ENCODE assay signal across 23 cellular contexts in the genomic region with DNA sequence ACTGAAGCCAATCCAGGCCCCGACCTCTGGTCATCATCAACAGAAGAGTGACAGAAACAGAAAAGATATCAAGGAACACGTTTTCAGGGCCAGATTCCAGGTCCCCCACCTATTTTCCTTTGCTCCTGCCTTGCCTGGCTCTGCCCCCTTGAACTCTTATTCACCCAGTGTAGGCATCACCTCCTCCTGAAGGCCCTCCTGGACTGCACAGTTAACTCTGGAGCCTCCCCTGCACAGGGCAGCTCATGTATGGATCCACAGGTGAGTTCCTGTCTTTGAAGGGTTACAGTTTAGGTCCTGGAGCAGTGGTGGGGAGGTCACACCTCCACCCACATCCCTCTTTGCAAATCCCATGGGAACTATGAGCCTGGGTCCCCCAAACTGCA.
"Had no signal": no experiment of that assay in that cellular context is flagged by ENCODE, and none has a peak within 500 bp of the region (broad histone marks: within the 10 kb centered on the region; RNA-seq: fewer than 3 reads in every experiment).

No MANE protein-coding gene starts in this region.

- H3K27me3 ChIP-seq: brain microvascular endothelial cell, cardiac muscle cell, Peyer's patch, SJCRH30 had no signal

- H3K4me3 Mint-ChIP-seq: activated CD4-positive, alpha-beta T cell treated with anti-CD3 and anti-CD28 coated beads for 36 hours; activated CD8-positive, alpha-beta T cell treated with anti-CD3 and anti-CD28 coated beads for 36 hours; activated naive CD4-positive, alpha-beta T cell treated with anti-CD3 and anti-CD28 coated beads, Interleukin-2, amount 10 ng/mL, durations not matched to agents 7 days and 5 days; activated naive CD8-positive, alpha-beta T cell treated with anti-CD3 and anti-CD28 coated beads for 36 hours; activated T-cell treated with anti-CD3 and anti-CD28 coated beads, Interleukin-2, amount 50 U/mL, for 72 hours had no signal

- H3K4me3 ChIP-seq: cardiac muscle cell, Peyer's patch, SJCRH30 had no signal

- H3K36me3 ChIP-seq: brain microvascular endothelial cell, cardiac muscle cell, Peyer's patch, SJCRH30 had no signal

- H3K4me2 ChIP-seq: KMS-11 had no signal

- H3K9me3 ChIP-seq: Peyer's patch, SJCRH30 had no signal

- H3K27ac ChIP-seq: brain microvascular endothelial cell, cardiac muscle cell, KMS-11, Peyer's patch, RWPE1, SJCRH30 had no signal

- DNase-seq: activated CD4-positive, alpha-beta T cell treated with anti-CD3 and anti-CD28 coated beads for 36 hours; activated CD4-positive, alpha-beta T cell treated with anti-CD3 and anti-CD28 coated beads, Interleukin-2, amount 50 U/mL, for 1 hour; activated CD4-positive, CD25-positive, alpha-beta regulatory T cell; activated CD8-positive, alpha-beta memory T cell treated with anti-CD3 and anti-CD28 coated beads, Interleukin-2, amount 50 U/mL, for 4 hours; activated CD8-positive, alpha-beta T cell treated with anti-CD3 and anti-CD28 coated beads for 36 hours; activated gamma-delta T cell treated with Interleukin-2 at 50 U/mL for 16 hours; activated naive CD4-positive, alpha-beta T cell treated with anti-CD3 and anti-CD28 coated beads, Interleukin-2, amount 10 ng/mL, durations not matched to agents 7 days and 5 days; activated naive CD8-positive, alpha-beta T cell treated with anti-CD3 and anti-CD28 coated beads for 36 hours; activated T-cell treated with anti-CD3 and anti-CD28 coated beads, Interleukin-2, amount 50 U/mL, for 72 hours; brain microvascular endothelial cell; NCI-H1417 treated with DMSO at 0.1 percent for 48 hours; NCI-H1694; NCI-H226; NK-92 treated with Interleukin-12 subunit alpha and Interleukin-12 subunit beta, amount 100 ng/mL, for 24 hours; Right ventricle myocardium superior; SJCRH30; T-helper 2 cell; T1000 had no signal

- H3K36me3 Mint-ChIP-seq: activated naive CD4-positive, alpha-beta T cell treated with anti-CD3 and anti-CD28 coated beads, Interleukin-2, amount 10 ng/mL, durations not matched to agents 7 days and 5 days; activated naive CD8-positive, alpha-beta T cell treated with anti-CD3 and anti-CD28 coated beads for 36 hours had no signal

- H3K9me3 Mint-ChIP-seq: activated CD8-positive, alpha-beta T cell treated with anti-CD3 and anti-CD28 coated beads for 36 hours; activated naive CD4-positive, alpha-beta T cell treated with anti-CD3 and anti-CD28 coated beads, Interleukin-2, amount 10 ng/mL, durations not matched to agents 7 days and 5 days; activated T-cell treated with anti-CD3 and anti-CD28 coated beads, Interleukin-2, amount 50 U/mL, for 72 hours; activated T-helper 2 cell treated with anti-CD3 and anti-CD28 coated beads, Interferon-gamma antibody, Interleukin-2, Interleukin-4, amounts not matched to agents 10 μg/mL and 5 μg/mL and 100 μg/mL, durations not matched to agents 14 hours and 24 hours and 36 hours had no signal

- H3K9ac ChIP-seq: KMS-11 had no signal

- H3K27ac Mint-ChIP-seq: activated CD4-positive, alpha-beta T cell treated with anti-CD3 and anti-CD28 coated beads for 36 hours; activated CD8-positive, alpha-beta T cell treated with anti-CD3 and anti-CD28 coated beads for 36 hours; activated naive CD4-positive, alpha-beta T cell treated with anti-CD3 and anti-CD28 coated beads, Interleukin-2, amount 10 ng/mL, durations not matched to agents 7 days and 5 days; activated naive CD8-positive, alpha-beta T cell treated with anti-CD3 and anti-CD28 coated beads for 36 hours; activated T-cell treated with anti-CD3 and anti-CD28 coated beads, Interleukin-2, amount 50 U/mL, for 72 hours; activated T-helper 2 cell treated with anti-CD3 and anti-CD28 coated beads, Interferon-gamma antibody, Interleukin-2, Interleukin-4, amounts not matched to agents 10 μg/mL and 5 μg/mL and 100 μg/mL, durations not matched to agents 14 hours and 24 hours and 36 hours had no signal
